ENCODE assay signal across 22 cellular contexts in the genomic region with DNA sequence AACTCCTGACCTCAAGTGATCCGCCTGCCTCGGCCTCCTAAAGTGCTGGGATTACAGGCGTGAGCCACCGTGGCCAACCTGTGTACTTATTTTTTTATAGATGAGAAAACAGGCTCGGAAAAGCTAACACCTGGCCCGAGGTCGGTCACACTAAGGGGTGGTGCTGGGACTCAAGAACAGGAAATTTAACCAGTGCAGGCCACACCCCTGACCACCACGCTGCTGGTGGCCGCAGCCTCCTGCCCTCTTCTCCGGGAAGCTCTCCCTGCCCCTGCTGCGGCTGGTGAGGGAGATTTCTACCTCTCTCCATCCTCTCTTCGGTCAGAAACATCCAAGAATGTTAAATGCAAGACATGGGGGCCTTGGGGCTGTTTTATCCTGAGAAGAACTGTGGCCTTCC.
"Had no signal": no experiment of that assay in that cellular context is flagged by ENCODE, and none has a peak within 500 bp of the region (broad histone marks: within the 10 kb centered on the region; RNA-seq: fewer than 3 reads in every experiment).

No MANE protein-coding gene starts in this region.

- H3K9me3 Mint-ChIP-seq: activated CD4-positive, alpha-beta memory T cell treated with anti-CD3 and anti-CD28 coated beads for 36 hours; activated naive CD4-positive, alpha-beta T cell treated with anti-CD3 and anti-CD28 coated beads for 36 hours; activated naive CD8-positive, alpha-beta T cell treated with anti-CD3 and anti-CD28 coated beads, Interleukin-2, amount 50 U/mL, for 24 hours; naive thymus-derived CD4-positive, alpha-beta T cell; stimulated activated naive CD8-positive, alpha-beta T cell treated with anti-CD3 and anti-CD28 coated beads, Interleukin-15, Interleukin-2, amounts not matched to agents 100 ng/mL and 50 ng/mL, for 24 hours had no signal

- H3K4me3 Mint-ChIP-seq: activated CD4-positive, alpha-beta memory T cell treated with anti-CD3 and anti-CD28 coated beads for 36 hours; activated naive CD4-positive, alpha-beta T cell treated with anti-CD3 and anti-CD28 coated beads for 36 hours; activated naive CD8-positive, alpha-beta T cell treated with anti-CD3 and anti-CD28 coated beads, Interleukin-2, amount 50 U/mL, for 24 hours; naive thymus-derived CD4-positive, alpha-beta T cell; stimulated activated naive CD8-positive, alpha-beta T cell treated with anti-CD3 and anti-CD28 coated beads, Interleukin-15, Interleukin-2, amounts not matched to agents 100 ng/mL and 50 ng/mL, for 24 hours; T-helper 17 cell had no signal

- H3K27ac Mint-ChIP-seq: activated CD4-positive, alpha-beta memory T cell treated with anti-CD3 and anti-CD28 coated beads for 36 hours; activated naive CD4-positive, alpha-beta T cell treated with anti-CD3 and anti-CD28 coated beads for 36 hours; activated naive CD8-positive, alpha-beta T cell treated with anti-CD3 and anti-CD28 coated beads, Interleukin-2, amount 50 U/mL, for 24 hours; naive thymus-derived CD4-positive, alpha-beta T cell; stimulated activated naive CD8-positive, alpha-beta T cell treated with anti-CD3 and anti-CD28 coated beads, Interleukin-15, Interleukin-2, amounts not matched to agents 100 ng/mL and 50 ng/mL, for 24 hours; T-helper 17 cell had no signal

- H3K27ac ChIP-seq: ovary, psoas muscle, tibial artery had no signal

- DNase-seq: activated CD4-positive, alpha-beta memory T cell treated with anti-CD3 and anti-CD28 coated beads for 36 hours; activated CD4-positive, alpha-beta T cell treated with anti-CD3 and anti-CD28 coated beads for 48 hours; activated CD4-positive, CD25-positive, alpha-beta regulatory T cell; activated effector memory CD4-positive, alpha-beta T cell treated with Interleukin-2 at 50 U/mL for 16 hours; activated naive CD4-positive, alpha-beta T cell treated with anti-CD3 and anti-CD28 coated beads for 36 hours; activated naive CD8-positive, alpha-beta T cell treated with anti-CD3 and anti-CD28 coated beads, Interleukin-2, amount 50 U/mL, for 24 hours; activated T-cell treated with anti-CD3 and anti-CD28 coated beads, Interleukin-2, amount 50 U/mL, for 48 hours; cerebellar nuclear complex; cortex of kidney; foreskin melanocyte; hippocampal formation; mesendoderm; naive thymus-derived CD4-positive, alpha-beta T cell; ovary; psoas muscle; stimulated activated CD4-positive, alpha-beta T cell treated with anti-CD3 and anti-CD28 coated beads, Interleukin-12 subunit alpha, Interleukin-12 subunit beta, amount 100 ng/mL, for 4 hours; stimulated activated CD4-positive, alpha-beta T cell treated with anti-CD3 and anti-CD28 coated beads, Interleukin-4, amount 100 ng/mL, for 4 hours; SW 1271; T-helper 17 cell; tibial artery had no signal

- ATAC-seq: activated naive CD8-positive, alpha-beta T cell treated with anti-CD3 and anti-CD28 coated beads, Interleukin-2, amount 50 U/mL, for 24 hours; naive thymus-derived CD4-positive, alpha-beta T cell; psoas muscle; right cardiac atrium; T-helper 17 cell had no signal

- H3K9me3 ChIP-seq: ovary, psoas muscle, tibial artery had no signal

- H3K36me3 ChIP-seq: ovary had no signal

- H3K27me3 Mint-ChIP-seq: activated CD4-positive, alpha-beta memory T cell treated with anti-CD3 and anti-CD28 coated beads for 36 hours; activated naive CD8-positive, alpha-beta T cell treated with anti-CD3 and anti-CD28 coated beads, Interleukin-2, amount 50 U/mL, for 24 hours; naive thymus-derived CD4-positive, alpha-beta T cell; stimulated activated naive CD8-positive, alpha-beta T cell treated with anti-CD3 and anti-CD28 coated beads, Interleukin-15, Interleukin-2, amounts not matched to agents 100 ng/mL and 50 ng/mL, for 24 hours; T-helper 17 cell had no signal

- H3K4me3 ChIP-seq: ovary, psoas muscle, tibial artery had no signal

- H3K27me3 ChIP-seq: ovary, tibial artery had no signal

- H3K4me1 ChIP-seq: psoas muscle had no signal
